Comparison of ENCODE assay signal across 8 cellular contexts in the genomic region with DNA sequence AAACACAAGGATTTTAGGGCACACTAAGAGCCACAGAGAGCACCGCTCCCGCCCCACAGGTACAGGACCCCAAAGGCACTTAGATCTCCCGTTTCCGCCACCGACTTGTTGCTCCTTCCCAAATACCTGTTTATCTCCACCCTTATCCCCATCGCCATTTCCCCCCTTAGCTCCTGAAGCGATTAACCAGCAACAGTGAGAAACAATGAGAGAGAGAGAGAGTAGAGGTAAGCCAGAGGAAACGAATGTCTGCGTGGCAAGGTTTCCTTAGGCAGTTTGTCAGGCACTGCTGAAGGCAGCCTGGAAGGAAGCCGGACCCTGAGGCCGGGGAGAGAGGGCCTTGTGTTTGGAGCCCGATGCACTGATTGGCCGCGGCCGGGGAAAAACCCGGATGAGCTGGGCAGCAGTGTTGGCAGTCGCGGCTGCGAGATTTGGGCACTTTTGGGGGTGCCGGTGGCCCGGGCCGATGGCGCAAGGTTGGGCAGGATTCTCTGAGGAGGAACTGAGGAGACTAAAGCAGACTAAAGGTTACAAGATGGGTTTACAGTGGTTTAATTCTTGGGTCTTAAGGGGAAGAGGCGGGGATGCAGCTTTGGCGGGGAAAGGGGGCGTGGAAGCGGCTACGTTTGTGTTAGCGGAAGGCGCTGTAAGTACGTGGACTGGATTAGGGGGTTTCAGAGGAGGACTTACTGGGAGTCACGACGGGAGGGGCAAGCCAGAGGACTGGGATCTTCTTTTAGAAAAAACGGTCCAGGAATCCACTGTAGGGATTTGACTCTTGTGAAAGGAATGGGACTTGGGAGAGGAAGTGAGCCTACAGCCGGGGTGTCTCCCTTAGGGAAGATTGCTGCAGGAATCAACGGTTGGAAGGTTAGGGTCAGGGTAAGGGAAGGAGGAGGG. TPM values are rescaled to one million over a fixed set of nuclear protein-coding genes. Genes with fewer than 3 reads are reported as not detected.
DNase-seq lines count a peak whose midpoint lies in the region; ATAC-seq and TF ChIP-seq lines count a peak whose summit lies in the region.

A gene with protein sequence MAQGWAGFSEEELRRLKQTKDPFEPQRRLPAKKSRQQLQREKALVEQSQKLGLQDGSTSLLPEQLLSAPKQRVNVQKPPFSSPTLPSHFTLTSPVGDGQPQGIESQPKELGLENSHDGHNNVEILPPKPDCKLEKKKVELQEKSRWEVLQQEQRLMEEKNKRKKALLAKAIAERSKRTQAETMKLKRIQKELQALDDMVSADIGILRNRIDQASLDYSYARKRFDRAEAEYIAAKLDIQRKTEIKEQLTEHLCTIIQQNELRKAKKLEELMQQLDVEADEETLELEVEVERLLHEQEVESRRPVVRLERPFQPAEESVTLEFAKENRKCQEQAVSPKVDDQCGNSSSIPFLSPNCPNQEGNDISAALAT (plus strand): TSS at position 409 of the 900 bp plus-strand sequence. CDS start 58 bp downstream, at position 467.

- intact Hi-C loops in heart right ventricle (cut with DNase I) (loop anchor here in 7 of 10 donors (5.0 to 10.0 kb wide), 7 partner anchors 117 to 597 kb away; a partner anchor contains a TSS), posterior cingulate gyrus (cut with DNase I) (loop anchor here (5.0 to 10.0 kb wide), 2 partner anchors 135 to 457 kb away; a partner anchor contains a TSS)

- peaks cover 3% of the 10 kb centered on the region for H3K4me1 Mint-ChIP-seq in type B pancreatic cell (ENCODE audit: unreplicated experiment)

- H3K27ac Mint-ChIP-seq in type B pancreatic cell: no peak within 1 kb of the TSS

- WGBS in adipose tissue, 3 donors: 0 to 1% (median 0%) methylated on average over 36 of the region's 36 CpGs
- 0% methylated on average over 36 of the region's 36 CpGs for WGBS in heart right ventricle, 2 donors

- peaks cover 0 to 38% (median 28%) of the 10 kb centered on the region in 9 donors for H3K4me1 ChIP-seq in heart right ventricle

- ATAC-seq in HG02678 (IDR thresholded peaks at IDR 0.05; ENCODE audit: unreplicated experiment) (peak; percentile 98), heart right ventricle (peak; percentile 97 to 99 (median 99))

- DNase-seq in GM12865 (ENCODE audit: low read depth) (peak; percentile 95), NCI-H128 (lab: John Stamatoyannopoulos, UW; ENCODE audit: unreplicated experiment) (peak; percentile 91), SW 1271 (lab: John Stamatoyannopoulos, UW) (peak; percentile 65 to 86), heart right ventricle (peak; percentile 90 to 93), posterior cingulate gyrus (peak; percentile 85 to 98 (median 94)), type B pancreatic cell (ENCODE audit: extremely low spot score, unreplicated experiment) (peak; percentile 90)

- peaks cover 0 to 8% (median 0%) of the 10 kb centered on the region in 9 donors for H3K36me3 ChIP-seq in heart right ventricle

- H3K36me3 Mint-ChIP-seq in type B pancreatic cell: peaks cover 13% of the 10 kb centered on the region

- no peaks in the 10 kb centered on the region for H3K27me3 ChIP-seq in heart right ventricle

- H3K27ac ChIP-seq in adipose tissue (ENCODE audit: low read depth, low read length) (peak within 1 kb of the TSS; percentile 4), heart right ventricle (peak within 1 kb of the TSS; percentile 78 to 96 (median 94))

- H3K4me3 ChIP-seq in GM12865 (ENCODE audit: low read depth, low read length) (peak within 1 kb of the TSS; percentile 58), heart right ventricle (peak within 1 kb of the TSS; percentile 41 to 83 (median 68))

- H3K4me3 Mint-ChIP-seq in type B pancreatic cell: no peak within 1 kb of the TSS

- H3K9me3 Mint-ChIP-seq in type B pancreatic cell: no peaks in the 10 kb centered on the region

- TF ChIP-seq CTCF in GM12865 (IDR thresholded peaks at IDR 0.05; ENCODE audit: insufficient read depth, low read depth, low read length, missing control alignments) (no peak), heart right ventricle (IDR thresholded peaks at IDR 0.05) (no peak), type B pancreatic cell (conservative IDR thresholded peaks at IDR 0.05) (no peak)

- no peaks in the 10 kb centered on the region for H3K27me3 Mint-ChIP-seq in type B pancreatic cell

- no peaks in the 10 kb centered on the region for H3K9me3 ChIP-seq in heart right ventricle

RNA-seq across cellular contexts. Expression of the gene that starts here (rescaled TPM):
- polyA plus RNA-seq in adipose tissue (1 to 10 TPM; 4.2 to 7.1 (median 5.5) TPM), heart right ventricle (10 to 100 TPM in 1 of 2 donors, 1 to 10 TPM in 1; 6.9 to 14.0 TPM)
- total RNA-seq in heart right ventricle (10 to 100 TPM in 3 of 10 donors, 1 to 10 TPM in 7; 5.6 to 14.4 (median 9.4) TPM), type B pancreatic cell (ENCODE audit: low replicate concordance) (13.7 and 19.4 TPM in 2 replicates)

Comparison
In these comparisons a context has a peak if more than half of its experiments do, and no peak if none do; other contexts are left out.
1. Peak in every context shown above with its lines: DNase-seq, ATAC-seq, H3K4me3 ChIP-seq and H3K27ac ChIP-seq.